11 cellular contexts compared by ENCODE assay signal in genomic region chr1:44636711-44637589, GRCh38. TPM values are rescaled to one million over a fixed set of nuclear protein-coding genes. Genes with fewer than 3 reads are reported as not detected.
A peak's percentile ranks its signal among the peaks of the same experiment; 100 is the strongest.
DNase-seq lines count a peak whose midpoint lies in the region; ATAC-seq and TF ChIP-seq lines count a peak whose summit lies in the region.
"Had no signal": no experiment of that assay in that cellular context is flagged by ENCODE, and none has a peak within 500 bp of the region (broad histone marks: within the 10 kb centered on the region; RNA-seq: fewer than 3 reads in every experiment).

No MANE protein-coding gene starts in this region.

- intact Hi-C loops in sigmoid colon (cut with DNase I): no loop called here

- H3K9me3 ChIP-seq in ectodermal cell (ENCODE audit: control insufficient read depth, low read length) (no peaks in the 10 kb centered on the region), sigmoid colon (no peaks in the 10 kb centered on the region)

- no peaks in the 10 kb centered on the region for H3K27me3 ChIP-seq in ectodermal cell (ENCODE audit: control insufficient read depth, insufficient read depth, low read length, poor library complexity, severe bottlenecking)
- no peaks in the 10 kb centered on the region for H3K27me3 ChIP-seq in sigmoid colon

- DNase-seq in NCI-H1417 (lab: John Stamatoyannopoulos, UW) (peak; percentile 32 to 60 (median 35)), NCI-H1417 treated with DMSO at 0.1 percent for 48 hours (lab: John Stamatoyannopoulos, UW) (no peak), NCI-H2171 (lab: John Stamatoyannopoulos, UW) (peak; percentile 96), sigmoid colon (no peak), superior temporal gyrus (ENCODE audit: extremely low spot score) (no peak), OCI-M1 (lab: John Stamatoyannopoulos, UW) (no peak)
- DNase-seq: activated CD4-positive, alpha-beta T cell treated with anti-CD3 and anti-CD28 coated beads for 4 hours; hypothalamus had no signal

- H3K36me3 ChIP-seq in ectodermal cell (ENCODE audit: control insufficient read depth, insufficient read depth, low read length): peaks cover 13% of the 10 kb centered on the region
- H3K36me3 ChIP-seq in sigmoid colon: peaks cover 7 to 76% (median 40%) of the 10 kb centered on the region in 4 donors

- no peak for ATAC-seq in HG03354 (IDR thresholded peaks at IDR 0.05; ENCODE audit: poor library complexity, severe bottlenecking, unreplicated experiment)

- WGBS in ectodermal cell, 2 experiments: 93 to 95% methylated on average over 13 of the region's 13 CpGs
- WGBS in sigmoid colon, 2 donors: 84 to 85% methylated on average over 13 of the region's 13 CpGs

- no peak for TF ChIP-seq POLR2A in sigmoid colon (IDR thresholded peaks at IDR 0.05)

- no peak for TF ChIP-seq CTCF in sigmoid colon (IDR thresholded peaks at IDR 0.05)

- H3K27ac ChIP-seq in ectodermal cell (ENCODE audit: insufficient read depth, low read depth, low read length, poor library complexity, severe bottlenecking) (peak overlapping the region; percentile 17), sigmoid colon (peak overlapping the region in 3 of 4 donors; percentile 75 to 93 (median 92))
- H3K27ac ChIP-seq: 22Rv1 had no signal

- H3K4me1 ChIP-seq in ectodermal cell (ENCODE audit: control insufficient read depth, insufficient read depth, low read length): peaks cover 23% of the 10 kb centered on the region
- peaks cover 0 to 95% (median 84%) of the 10 kb centered on the region in 4 donors for H3K4me1 ChIP-seq in sigmoid colon

- H3K4me3 ChIP-seq in ectodermal cell (ENCODE audit: insufficient read depth, low read depth, low read length) (no peak overlapping the region), sigmoid colon (no peak overlapping the region)

- TF ChIP-seq EP300 in sigmoid colon (IDR thresholded peaks at IDR 0.05): peak in 1 of 4 donors; percentile 44

RNA-seq across cellular contexts. Expression of gene TMEM53, which starts 37.3 kb away (rescaled TPM):
- polyA plus RNA-seq in ectodermal cell (2013, experiment 1 of 4): 9.3 TPM
- polyA plus RNA-seq in ectodermal cell (2013, experiment 2 of 4): 10.5 TPM
- polyA plus RNA-seq in ectodermal cell (2013, experiment 3 of 4): 7.3 TPM
- 8.8 TPM for polyA plus RNA-seq in ectodermal cell (2013, experiment 4 of 4)
- 1 to 10 TPM; 1.7 to 5.6 (median 4.5) TPM for total RNA-seq in sigmoid colon
- polyA plus RNA-seq in sigmoid colon: 10 to 100 TPM; 17.1 to 29.7 (median 19.8) TPM

RNA-seq across cellular contexts. Expression of gene ARMH1, which starts 37.6 kb away (rescaled TPM):
- 5.4 TPM for polyA plus RNA-seq in ectodermal cell (2013, experiment 1 of 4)
- 7.9 TPM for polyA plus RNA-seq in ectodermal cell (2013, experiment 2 of 4)
- 6.8 TPM for polyA plus RNA-seq in ectodermal cell (2013, experiment 3 of 4)
- polyA plus RNA-seq in ectodermal cell (2013, experiment 4 of 4): 6.6 TPM
- total RNA-seq in sigmoid colon: 1 to 10 TPM in 2 of 4 donors, under 1 TPM in 1, not detected in 1; 0.33 to 1.5 (median 1.1) TPM
- 10 to 100 TPM in 1 of 3 donors, not detected in 2; 23.0 TPM for polyA plus RNA-seq in sigmoid colon

Comparison
In these comparisons a context has a peak if more than half of its experiments do, and no peak if none do; other contexts are left out.
1. DNase-seq: peak in NCI-H1417 (3 of 3) and NCI-H2171 (single experiment); none in NCI-H1417 treated with DMSO at 0.1 percent for 48 hours (single experiment), sigmoid colon (single experiment), superior temporal gyrus (single experiment) and OCI-M1 (single experiment).